15 cellular contexts compared by ENCODE assay signal in genomic region chr15:88179562-88179961, GRCh38.
A peak's percentile ranks its signal among the peaks of the same experiment; 100 is the strongest.
DNase-seq lines count a peak whose midpoint lies in the region; ATAC-seq and TF ChIP-seq lines count a peak whose summit lies in the region.
"Had no signal": no experiment of that assay in that cellular context is flagged by ENCODE, and none has a peak within 500 bp of the region (broad histone marks: within the 10 kb centered on the region; RNA-seq: fewer than 3 reads in every experiment).

No MANE protein-coding gene starts in this region.

- TF ChIP-seq CTCF in coronary artery (IDR thresholded peaks at IDR 0.05): no peak
- TF ChIP-seq CTCF in psoas muscle (IDR thresholded peaks at IDR 0.05): no peak
- TF ChIP-seq CTCF in glutamatergic neuron (IDR thresholded peaks at IDR 0.05; ENCODE audit: partially characterized antibody, unreplicated experiment): no peak

- no peak overlapping the region for H3K27ac Mint-ChIP-seq in glutamatergic neuron (ENCODE audit: unreplicated experiment)
- H3K27ac Mint-ChIP-seq: activated CD4-positive, alpha-beta T cell treated with anti-CD3 and anti-CD28 coated beads, Interleukin-2, amount 10 ng/mL, durations not matched to agents 24 days and 14 days had no signal

- H3K27me3 Mint-ChIP-seq in glutamatergic neuron (ENCODE audit: unreplicated experiment): peaks cover 3% of the 10 kb centered on the region
- H3K27me3 Mint-ChIP-seq: activated CD4-positive, alpha-beta T cell treated with anti-CD3 and anti-CD28 coated beads, Interleukin-2, amount 10 ng/mL, durations not matched to agents 24 days and 14 days had no signal

- no peaks in the 10 kb centered on the region for H4K20me1 ChIP-seq in BLaER1

- 88 to 93% (median 91%) methylated on average over 3 of the region's 3 CpGs for WGBS in psoas muscle, 3 donors

- ATAC-seq in GM19023 (IDR thresholded peaks at IDR 0.05; ENCODE audit: unreplicated experiment): peak; percentile 78
- ATAC-seq in GM21737 (IDR thresholded peaks at IDR 0.05; ENCODE audit: unreplicated experiment): peak; percentile 89
- peak; percentile 79 for ATAC-seq in HG03280 (IDR thresholded peaks at IDR 0.05; ENCODE audit: unreplicated experiment)
- ATAC-seq in psoas muscle: no peak
- ATAC-seq: SK-N-SH treated with all-trans-retinoic acid at 6 μM for 48 hours had no signal

- H3K36me3 Mint-ChIP-seq in glutamatergic neuron (ENCODE audit: unreplicated experiment): no peaks in the 10 kb centered on the region

- H3K4me3 ChIP-seq in BLaER1 (no peak overlapping the region), coronary artery (no peak overlapping the region), psoas muscle (no peak overlapping the region)
- H3K4me3 ChIP-seq: thyroid gland had no signal

- no peak overlapping the region for H3K27ac ChIP-seq in BLaER1
- no peak overlapping the region for H3K27ac ChIP-seq in coronary artery
- no peak overlapping the region for H3K27ac ChIP-seq in psoas muscle
- H3K27ac ChIP-seq: thyroid gland had no signal

- no peak overlapping the region for H3K4me3 Mint-ChIP-seq in glutamatergic neuron (ENCODE audit: unreplicated experiment)
- H3K4me3 Mint-ChIP-seq: activated CD4-positive, alpha-beta T cell treated with anti-CD3 and anti-CD28 coated beads, Interleukin-2, amount 10 ng/mL, durations not matched to agents 24 days and 14 days had no signal

- no peak overlapping the region for H3K9ac ChIP-seq in BLaER1

- H3K9me3 ChIP-seq in BLaER1 (no peaks in the 10 kb centered on the region), psoas muscle (no peaks in the 10 kb centered on the region)
- H3K9me3 ChIP-seq: thyroid gland had no signal

- no peaks in the 10 kb centered on the region for H3K27me3 ChIP-seq in BLaER1
- no peaks in the 10 kb centered on the region for H3K27me3 ChIP-seq in psoas muscle (ENCODE audit: insufficient read depth in 3 of 3, low read length in 2 of 3)
- H3K27me3 ChIP-seq: thyroid gland had no signal

- intact Hi-C loops in psoas muscle (cut with DNase I): no loop called here

- H3K36me3 ChIP-seq in BLaER1 (no peaks in the 10 kb centered on the region), psoas muscle (ENCODE audit: insufficient read depth in 1 of 2, low read depth in 1 of 2) (no peaks in the 10 kb centered on the region)
- H3K36me3 ChIP-seq: thyroid gland had no signal

- H3K4me1 Mint-ChIP-seq in glutamatergic neuron (ENCODE audit: low read depth, unreplicated experiment): peaks cover 6% of the 10 kb centered on the region
- H3K4me1 Mint-ChIP-seq: activated CD4-positive, alpha-beta T cell treated with anti-CD3 and anti-CD28 coated beads, Interleukin-2, amount 10 ng/mL, durations not matched to agents 24 days and 14 days had no signal

- H3K4me2 ChIP-seq in BLaER1: peak overlapping the region; percentile 65

- H3K4me1 ChIP-seq in BLaER1: peaks cover 50% of the 10 kb centered on the region
- H3K4me1 ChIP-seq in psoas muscle: no peaks in the 10 kb centered on the region

- H3K9me3 Mint-ChIP-seq in glutamatergic neuron (ENCODE audit: unreplicated experiment): no peaks in the 10 kb centered on the region
- H3K9me3 Mint-ChIP-seq: activated CD4-positive, alpha-beta T cell treated with anti-CD3 and anti-CD28 coated beads, Interleukin-2, amount 10 ng/mL, durations not matched to agents 24 days and 14 days had no signal

- DNase-seq in NCI-H345 (lab: John Stamatoyannopoulos, UW): no peak
- no peak for DNase-seq in coronary artery (ENCODE audit: low spot score)
- DNase-seq in psoas muscle: no peak
- no peak for DNase-seq in glutamatergic neuron
- DNase-seq: activated CD4-positive, alpha-beta T cell treated with anti-CD3 and anti-CD28 coated beads, Interleukin-2, amount 10 ng/mL, durations not matched to agents 24 days and 14 days; activated naive CD4-positive, alpha-beta T cell treated with Interleukin-2 at 50 U/mL for 16 hours; cortex of kidney; foreskin fibroblast; NCI-H524; thyroid gland had no signal

Comparison
In these comparisons a context has a peak if more than half of its experiments do, and no peak if none do; other contexts are left out.
1. ATAC-seq: peak in GM19023 (single experiment), GM21737 (single experiment) and HG03280 (single experiment); none in psoas muscle (0 of 4).